11 cellular contexts compared by ENCODE assay signal in genomic region chr19:13057147-13057572, GRCh38. TPM values are rescaled to one million over a fixed set of nuclear protein-coding genes. Genes with fewer than 3 reads are reported as not detected.
A peak's percentile ranks its signal among the peaks of the same experiment; 100 is the strongest.
DNase-seq lines count a peak whose midpoint lies in the region; ATAC-seq and TF ChIP-seq lines count a peak whose summit lies in the region.
"Had no signal": no experiment of that assay in that cellular context is flagged by ENCODE, and none has a peak within 500 bp of the region (broad histone marks: within the 10 kb centered on the region; RNA-seq: fewer than 3 reads in every experiment).

No MANE protein-coding gene starts in this region.

- H3K4me3 Mint-ChIP-seq in chondrocyte (ENCODE audit: unreplicated experiment) (no peak overlapping the region), progenitor cell of endocrine pancreas (ENCODE audit: low read depth) (peak overlapping the region; percentile 29)
- H3K4me3 Mint-ChIP-seq: CD4-positive, alpha-beta memory T cell had no signal

- H3K4me1 ChIP-seq in Karpas-422 (ENCODE audit: low read length) = peaks cover 6% of the 10 kb centered on the region

- H3K27me3 ChIP-seq in Karpas-422 (ENCODE audit: low read length) = no peaks in the 10 kb centered on the region

- H3K27ac Mint-ChIP-seq in chondrocyte (ENCODE audit: unreplicated experiment) (peak overlapping the region; percentile 8), progenitor cell of endocrine pancreas (no peak overlapping the region)
- H3K27ac Mint-ChIP-seq: CD4-positive, alpha-beta memory T cell had no signal

- no peaks in the 10 kb centered on the region for H3K9me3 Mint-ChIP-seq in chondrocyte (ENCODE audit: low read depth)
- no peaks in the 10 kb centered on the region for H3K9me3 Mint-ChIP-seq in progenitor cell of endocrine pancreas (ENCODE audit: low read depth)
- H3K9me3 Mint-ChIP-seq: CD4-positive, alpha-beta memory T cell had no signal

- no peak overlapping the region for H3K4me3 ChIP-seq in Karpas-422 (ENCODE audit: low read length)

- DNase-seq in DMS153 (lab: John Stamatoyannopoulos, UW) (peak; percentile 88), NCI-H1105 treated with DMSO at 0.1 percent for 48 hours (lab: John Stamatoyannopoulos, UW) (peak; percentile 87), chondrocyte (ENCODE audit: low spot score) (no peak), progenitor cell of endocrine pancreas (ENCODE audit: low spot score, unreplicated experiment) (no peak), Karpas-422 (no peak), NOMO-1 (lab: John Stamatoyannopoulos, UW; ENCODE audit: unreplicated experiment in 2 of 2) (no peak)
- DNase-seq: CD4-positive, alpha-beta memory T cell; mesendoderm; stimulated activated naive CD8-positive, alpha-beta T cell treated with anti-CD3 and anti-CD28 coated beads, Interleukin-15, Interleukin-2, amounts not matched to agents 100 U/mL and 50 U/mL, for 24 hours had no signal

- H3K27me3 Mint-ChIP-seq in chondrocyte (ENCODE audit: low read depth) (no peaks in the 10 kb centered on the region), progenitor cell of endocrine pancreas (peaks cover 70% of the 10 kb centered on the region)

- no peaks in the 10 kb centered on the region for H3K79me2 ChIP-seq in Karpas-422 (ENCODE audit: low read length)

- no peak for TF ChIP-seq CTCF in chondrocyte (IDR thresholded peaks at IDR 0.05)
- TF ChIP-seq CTCF in progenitor cell of endocrine pancreas (IDR thresholded peaks at IDR 0.05; ENCODE audit: unreplicated experiment) = no peak

- H3K36me3 ChIP-seq in Karpas-422 (ENCODE audit: insufficient read depth, low read length) = no peaks in the 10 kb centered on the region

- no peaks in the 10 kb centered on the region for H3K9me3 ChIP-seq in Karpas-422 (ENCODE audit: low read length)

- H3K4me2 ChIP-seq in Karpas-422 (ENCODE audit: low read depth, low read length, poor library complexity, severe bottlenecking) = no peak overlapping the region

- no peaks in the 10 kb centered on the region for H4K20me1 ChIP-seq in Karpas-422 (ENCODE audit: insufficient read depth, low read depth, low read length)

- no peak overlapping the region for H3K9ac ChIP-seq in Karpas-422 (ENCODE audit: low read length)

- ATAC-seq in GM19452 (IDR thresholded peaks at IDR 0.05; ENCODE audit: unreplicated experiment) (no peak), HG02642 (IDR thresholded peaks at IDR 0.05; ENCODE audit: poor library complexity, unreplicated experiment) (no peak)
- ATAC-seq: stimulated activated naive CD8-positive, alpha-beta T cell treated with anti-CD3 and anti-CD28 coated beads, Interleukin-15, Interleukin-2, amounts not matched to agents 100 U/mL and 50 U/mL, for 24 hours had no signal

- no peaks in the 10 kb centered on the region for H3K9me2 ChIP-seq in Karpas-422 (replicated peaks; ENCODE audit: insufficient read depth, low read length)

- no peak overlapping the region for H2AFZ ChIP-seq in Karpas-422 (ENCODE audit: low read length)

- H3K36me3 Mint-ChIP-seq in chondrocyte (ENCODE audit: low read depth) (no peaks in the 10 kb centered on the region), progenitor cell of endocrine pancreas (ENCODE audit: insufficient read depth) (no peaks in the 10 kb centered on the region)
- H3K36me3 Mint-ChIP-seq: CD4-positive, alpha-beta memory T cell had no signal

- H3K4me1 Mint-ChIP-seq in chondrocyte (ENCODE audit: low read depth) (peaks cover 94% of the 10 kb centered on the region), progenitor cell of endocrine pancreas (ENCODE audit: low read depth) (peaks cover 39% of the 10 kb centered on the region)

- H3K27ac ChIP-seq in Karpas-422 (ENCODE audit: low read length) = no peak overlapping the region

RNA-seq across cellular contexts. Expression of gene LYL1, which starts 45.5 kb away (rescaled TPM):
- total RNA-seq in chondrocyte (0.38 to 0.47 TPM in 2 of 3 replicates, not detected in the other), progenitor cell of endocrine pancreas (0.47 and 0.50 TPM in 2 replicates)
- 99.1 and 285 TPM in 2 replicates for total RNA-seq in Karpas-422 (2014; rRNA removed; shearing (Covaris generic); ENCODE audit: low replicate concordance)

RNA-seq across cellular contexts. Expression of gene TRMT1, which starts 59.4 kb away (rescaled TPM):
- total RNA-seq in chondrocyte = 25.4 to 35.8 TPM (median 28.9 TPM) in 3 replicates
- 51.5 and 52.4 TPM in 2 replicates for total RNA-seq in progenitor cell of endocrine pancreas
- total RNA-seq in Karpas-422 (2014; rRNA removed; shearing (Covaris generic); ENCODE audit: low replicate concordance) = 35.9 and 69.7 TPM in 2 replicates

Comparison
In these comparisons a context has a peak if more than half of its experiments do, and no peak if none do; other contexts are left out.
1. DNase-seq: peak in DMS153 (single experiment) and NCI-H1105 treated with DMSO at 0.1 percent for 48 hours (single experiment); none in chondrocyte (single experiment), progenitor cell of endocrine pancreas (single experiment), Karpas-422 (single experiment) and NOMO-1 (0 of 2).
2. RNA of gene LYL1, which starts 45.5 kb away (total RNA-seq): 99.1 to 285 TPM in Karpas-422; 0.47 to 0.50 TPM in progenitor cell of endocrine pancreas and 0.38 to 0.47 TPM in chondrocyte; every median in the first group is over 10 times any median in the second.